Comparison of ENCODE assay signal across 9 cellular contexts in genomic region chrX:39855748-39856129, GRCh38.
DNase-seq lines count a peak whose midpoint lies in the region; ATAC-seq lines count a peak whose summit lies in the region.
"Had no signal": no experiment of that assay in that cellular context is flagged by ENCODE, and none has a peak within 500 bp of the region (broad histone marks: within the 10 kb centered on the region; RNA-seq: fewer than 3 reads in every experiment).

No MANE protein-coding gene starts in this region.

- DNase-seq in AG08395 (ENCODE audit: low spot score) (peak; percentile 27), NOMO-1 treated with dmso at 0.1 percent for 144 hours (lab: John Stamatoyannopoulos, UW; ENCODE audit: unreplicated experiment) (peak; percentile 6), activated T-cell treated with anti-CD3 and anti-CD28 coated beads for 24 hours (ENCODE audit: low read depth) (peak; percentile 73), NCI-H1048 (lab: John Stamatoyannopoulos, UW) (no peak)
- DNase-seq in stimulated activated CD8-positive, alpha-beta memory T cell treated with anti-CD3 and anti-CD28 coated beads, Interleukin-4, amount 100 ng/mL, for 48 hours, result peak; percentile 84

- H3K4me3 ChIP-seq in iPS-18a (ENCODE audit: low read length), result peak overlapping the region; percentile 14

- peak; percentile 59 for ATAC-seq in GM19035 (IDR thresholded peaks at IDR 0.05; ENCODE audit: unreplicated experiment)
- ATAC-seq in HG03378 (IDR thresholded peaks at IDR 0.05; ENCODE audit: unreplicated experiment), result peak; percentile 41

- peaks cover 55% of the 10 kb centered on the region for H3K4me1 ChIP-seq in iPS-18a (ENCODE audit: control insufficient read depth, low read depth, low read length)

- no peaks in the 10 kb centered on the region for H3K9me3 ChIP-seq in iPS-18a (ENCODE audit: control insufficient read depth, low read depth, low read length)

- no peaks in the 10 kb centered on the region for H3K36me3 ChIP-seq in iPS-18a (ENCODE audit: control insufficient read depth, low read depth, low read length)

- H3K27ac ChIP-seq in iPS-18a (ENCODE audit: low read length), result no peak overlapping the region
- H3K27ac ChIP-seq: epithelial cell of prostate had no signal

- H3K9ac ChIP-seq in iPS-18a (ENCODE audit: low read length), result no peak overlapping the region

- H3K27me3 ChIP-seq in iPS-18a (ENCODE audit: control insufficient read depth, insufficient read depth, low read length), result no peaks in the 10 kb centered on the region
